ENCODE assay signal across 23 cellular contexts in genomic region chr14:67853748-67854147, GRCh38. TPM values are rescaled to one million over a fixed set of nuclear protein-coding genes. Genes with fewer than 3 reads are reported as not detected.
DNase-seq lines count a peak whose midpoint lies in the region; ATAC-seq, FAIRE-seq and TF ChIP-seq lines count a peak whose summit lies in the region.
"Had no signal": no experiment of that assay in that cellular context is flagged by ENCODE, and none has a peak within 500 bp of the region (broad histone marks: within the 10 kb centered on the region; RNA-seq: fewer than 3 reads in every experiment).

No MANE protein-coding gene starts in this region.

- no peaks in the 10 kb centered on the region for H3K79me2 ChIP-seq in neural progenitor cell (ENCODE audit: low read depth)

- no peak for FAIRE-seq in GM19239 (lab: Jason Lieb, UNC)

- H3F3A ChIP-seq in neural progenitor cell (ENCODE audit: low read depth) = peaks cover 3% of the 10 kb centered on the region

- H3K9me3 ChIP-seq in neural progenitor cell (ENCODE audit: low read depth) = no peaks in the 10 kb centered on the region
- H3K9me3 ChIP-seq: Caco-2, stomach had no signal

- in situ Hi-C loops in GM13976 (cut with MboI; ENCODE audit: low sequenced_read_pairs, unreplicated experiment) = no loop called here

- H3K4me3 ChIP-seq in neural progenitor cell = no peak overlapping the region
- H3K4me3 ChIP-seq: skin epidermis, stomach had no signal

- ATAC-seq in sciatic nerve = peak; percentile 52
- ATAC-seq: activated T-cell treated with anti-CD3 and anti-CD28 coated beads, Interleukin-2, amount 50 U/mL, for 72 hours; foreskin keratinocyte had no signal

- H3K27me3 ChIP-seq in neural progenitor cell = no peaks in the 10 kb centered on the region
- H3K27me3 ChIP-seq: foreskin keratinocyte, stomach had no signal

- H3K9ac ChIP-seq in neural progenitor cell = no peak overlapping the region

- H3K27ac ChIP-seq in neural progenitor cell = no peak overlapping the region
- H3K27ac ChIP-seq: foreskin keratinocyte had no signal

- intact Hi-C loops in dendritic cell treated with granulocyte-macrophage colony-stimulating factor and Interleukin-4, amounts not matched to agents 40 ng/mL and 50 ng/mL, for 4 days (cut with micrococcal nuclease) = no loop called here
- intact Hi-C loops in sciatic nerve (cut with DNase I) = no loop called here

- TF ChIP-seq CTCF in GM13976 (IDR thresholded peaks at IDR 0.05; ENCODE audit: borderline replicate concordance, control extremely low read depth, extremely low read depth, insufficient read depth, missing control alignments) (no peak), neural progenitor cell (IDR thresholded peaks at IDR 0.05) (no peak)

- DNase-seq in GM13976 (ENCODE audit: low spot score) (peak; percentile 37), NOMO-1 (lab: John Stamatoyannopoulos, UW; ENCODE audit: unreplicated experiment in 2 of 2) (peak; percentile 11 to 91), sciatic nerve (ENCODE audit: low spot score) (no peak), GM19239 (ENCODE audit: insufficient read length, low spot score) (no peak), neural progenitor cell (ENCODE audit: low spot score) (no peak), NCI-H1105 treated with DMSO at 0.1 percent for 48 hours (lab: John Stamatoyannopoulos, UW) (no peak), OCI-M2 (lab: John Stamatoyannopoulos, UW; ENCODE audit: unreplicated experiment) (no peak)
- DNase-seq: activated naive CD4-positive, alpha-beta T cell treated with anti-CD3 and anti-CD28 coated beads, Interleukin-2, amount 10 ng/mL, durations not matched to agents 7 days and 5 days; activated T-cell treated with anti-CD3 and anti-CD28 coated beads, Interleukin-2, amount 50 U/mL, for 72 hours; aorta; Caco-2; caudate nucleus; EL; foreskin keratinocyte; hypothalamus; islet precursor cell; natural killer cell; NCI-H187; posterior cingulate gyrus; stomach had no signal

- no peaks in the 10 kb centered on the region for H4K20me1 ChIP-seq in neural progenitor cell (ENCODE audit: low read depth)

- no peaks in the 10 kb centered on the region for H3K36me3 Mint-ChIP-seq in dendritic cell treated with granulocyte-macrophage colony-stimulating factor and Interleukin-4, amounts not matched to agents 40 ng/mL and 50 ng/mL, for 4 days (ENCODE audit: low read depth)
- peaks cover 8% of the 10 kb centered on the region for H3K36me3 Mint-ChIP-seq in neural progenitor cell
- H3K36me3 Mint-ChIP-seq: natural killer cell had no signal

- peaks cover 2% of the 10 kb centered on the region for H3K9me3 Mint-ChIP-seq in dendritic cell treated with granulocyte-macrophage colony-stimulating factor and Interleukin-4, amounts not matched to agents 40 ng/mL and 50 ng/mL, for 4 days
- peaks cover 8% of the 10 kb centered on the region for H3K9me3 Mint-ChIP-seq in neural progenitor cell
- H3K9me3 Mint-ChIP-seq: activated naive CD4-positive, alpha-beta T cell treated with anti-CD3 and anti-CD28 coated beads, Interleukin-2, amount 10 ng/mL, durations not matched to agents 7 days and 5 days; activated T-cell treated with anti-CD3 and anti-CD28 coated beads, Interleukin-2, amount 50 U/mL, for 72 hours; natural killer cell had no signal

- no peaks in the 10 kb centered on the region for H3K36me3 ChIP-seq in neural progenitor cell
- H3K36me3 ChIP-seq: stomach had no signal

- H3K4me1 ChIP-seq in neural progenitor cell = no peaks in the 10 kb centered on the region
- H3K4me1 ChIP-seq: Caco-2, foreskin keratinocyte had no signal

- peaks cover 56% of the 10 kb centered on the region for H3K4me1 Mint-ChIP-seq in dendritic cell treated with granulocyte-macrophage colony-stimulating factor and Interleukin-4, amounts not matched to agents 40 ng/mL and 50 ng/mL, for 4 days (ENCODE audit: low read depth)
- no peaks in the 10 kb centered on the region for H3K4me1 Mint-ChIP-seq in neural progenitor cell
- H3K4me1 Mint-ChIP-seq: activated naive CD4-positive, alpha-beta T cell treated with anti-CD3 and anti-CD28 coated beads, Interleukin-2, amount 10 ng/mL, durations not matched to agents 7 days and 5 days had no signal

- H3K4me2 ChIP-seq in neural progenitor cell = no peak overlapping the region

- H2AFZ ChIP-seq in neural progenitor cell (replicated peaks) = no peak overlapping the region

- H3K27me3 Mint-ChIP-seq in dendritic cell treated with granulocyte-macrophage colony-stimulating factor and Interleukin-4, amounts not matched to agents 40 ng/mL and 50 ng/mL, for 4 days = no peaks in the 10 kb centered on the region
- H3K27me3 Mint-ChIP-seq in neural progenitor cell (ENCODE audit: insufficient read depth, low read depth) = no peaks in the 10 kb centered on the region
- H3K27me3 Mint-ChIP-seq: activated naive CD4-positive, alpha-beta T cell treated with anti-CD3 and anti-CD28 coated beads, Interleukin-2, amount 10 ng/mL, durations not matched to agents 7 days and 5 days had no signal

- peak overlapping the region; percentile 48 for H3K4me3 Mint-ChIP-seq in dendritic cell treated with granulocyte-macrophage colony-stimulating factor and Interleukin-4, amounts not matched to agents 40 ng/mL and 50 ng/mL, for 4 days
- no peak overlapping the region for H3K4me3 Mint-ChIP-seq in neural progenitor cell
- H3K4me3 Mint-ChIP-seq: activated naive CD4-positive, alpha-beta T cell treated with anti-CD3 and anti-CD28 coated beads, Interleukin-2, amount 10 ng/mL, durations not matched to agents 7 days and 5 days; activated T-cell treated with anti-CD3 and anti-CD28 coated beads, Interleukin-2, amount 50 U/mL, for 72 hours; natural killer cell; T-helper 2 cell treated with Interferon-gamma antibody and Interleukin-4, amounts not matched to agents 5 μg/mL and 100 μg/mL, for 36 hours had no signal

- peak overlapping the region; percentile 88 for H3K27ac Mint-ChIP-seq in dendritic cell treated with granulocyte-macrophage colony-stimulating factor and Interleukin-4, amounts not matched to agents 40 ng/mL and 50 ng/mL, for 4 days
- no peak overlapping the region for H3K27ac Mint-ChIP-seq in neural progenitor cell
- H3K27ac Mint-ChIP-seq: activated naive CD4-positive, alpha-beta T cell treated with anti-CD3 and anti-CD28 coated beads, Interleukin-2, amount 10 ng/mL, durations not matched to agents 7 days and 5 days; activated T-cell treated with anti-CD3 and anti-CD28 coated beads, Interleukin-2, amount 50 U/mL, for 72 hours; natural killer cell; T-helper 2 cell treated with Interferon-gamma antibody and Interleukin-4, amounts not matched to agents 5 μg/mL and 100 μg/mL, for 36 hours had no signal

RNA-seq across cellular contexts. Expression of gene RAD51B, which starts 34.2 kb away (rescaled TPM):
- 30.4 TPM for total RNA-seq in sciatic nerve
- 33.6 and 50.5 TPM in 2 replicates for total RNA-seq in neural progenitor cell (ENCODE audit: low replicate concordance)

RNA-seq across cellular contexts. Expression of gene ZFYVE26, which starts 37.4 kb away (rescaled TPM):
- total RNA-seq in sciatic nerve (31.9 TPM), neural progenitor cell (ENCODE audit: low replicate concordance) (18.3 and 22.3 TPM in 2 replicates)

Comparison
In these comparisons a context has a peak if more than half of its experiments do, and no peak if none do; other contexts are left out.
1. DNase-seq: peak in GM13976 (single experiment) and NOMO-1 (2 of 2); none in sciatic nerve (single experiment), GM19239 (single experiment), neural progenitor cell (single experiment), NCI-H1105 treated with DMSO at 0.1 percent for 48 hours (single experiment) and OCI-M2 (single experiment).